In genomic region chr2:137420744-137421143, GRCh38 we compare ENCODE assay signal across 35 cellular contexts.
DNase-seq lines count a peak whose midpoint lies in the region; ATAC-seq and TF ChIP-seq lines count a peak whose summit lies in the region.
"Had no signal": no experiment of that assay in that cellular context is flagged by ENCODE, and none has a peak within 500 bp of the region (broad histone marks: within the 10 kb centered on the region; RNA-seq: fewer than 3 reads in every experiment).

No MANE protein-coding gene starts in this region.

- H3K9me3 Mint-ChIP-seq in MCF 10A (ENCODE audit: unreplicated experiment): peaks cover 7% of the 10 kb centered on the region

- H3K36me3 ChIP-seq in breast epithelium: no peaks in the 10 kb centered on the region
- no peaks in the 10 kb centered on the region for H3K36me3 ChIP-seq in RWPE2 (ENCODE audit: low read depth)
- H3K36me3 ChIP-seq in body of pancreas (replicated peaks in 1 of 2; ENCODE audit: insufficient read depth in 1 of 2, low read depth in 2 of 2): no peaks in the 10 kb centered on the region
- H3K36me3 ChIP-seq in adrenal gland (replicated peaks in 1 of 2): no peaks in the 10 kb centered on the region
- H3K36me3 ChIP-seq: heart right ventricle, left ventricle myocardium inferior, prostate gland, uterus, WERI-Rb-1 had no signal

- H3K27ac ChIP-seq in breast epithelium (no peak overlapping the region), RWPE2 (ENCODE audit: poor library complexity, severe bottlenecking) (no peak overlapping the region), body of pancreas (no peak overlapping the region), adrenal gland (no peak overlapping the region)
- H3K27ac ChIP-seq: foreskin keratinocyte, heart right ventricle, HL-60, left ventricle myocardium inferior, prostate gland, testis, uterus, WERI-Rb-1 had no signal

- H3K4me3 ChIP-seq in breast epithelium: no peak overlapping the region
- no peak overlapping the region for H3K4me3 ChIP-seq in RWPE2 (ENCODE audit: severe bottlenecking)
- H3K4me3 ChIP-seq in body of pancreas: no peak overlapping the region
- H3K4me3 ChIP-seq in adrenal gland: no peak overlapping the region
- H3K4me3 ChIP-seq: heart right ventricle, left ventricle myocardium inferior, prostate gland, testis, uterus had no signal

- no TSS peak for BruUV-seq in MCF 10A (replicated peaks; lab: Mats Ljungman, UMichigan)

- ATAC-seq in RWPE2 (ENCODE audit: low read depth): peak; percentile 54; the same call in 1 of the 3 replicates
- ATAC-seq in body of pancreas: no peak
- no peak for ATAC-seq in HG02763 (IDR thresholded peaks at IDR 0.05; ENCODE audit: unreplicated experiment)
- ATAC-seq: activated CD8-positive, alpha-beta memory T cell treated with anti-CD3 and anti-CD28 coated beads, Interleukin-2, amount 10 ng/mL, durations not matched to agents 7 days and 5 days; activated T-cell treated with anti-CD3 and anti-CD28 coated beads, Interleukin-2, amount 50 U/mL, for 72 hours; effector memory CD8-positive, alpha-beta T cell; esophagus mucosa; foreskin keratinocyte; heart right ventricle; stimulated activated naive CD8-positive, alpha-beta T cell treated with anti-CD3 and anti-CD28 coated beads, Interleukin-15, Interleukin-2, amounts not matched to agents 100 U/mL and 50 U/mL, for 24 hours had no signal

- H3K4me1 Mint-ChIP-seq in MCF 10A (ENCODE audit: insufficient read depth, unreplicated experiment): peaks cover 30% of the 10 kb centered on the region
- H3K4me1 Mint-ChIP-seq: activated CD8-positive, alpha-beta memory T cell treated with anti-CD3 and anti-CD28 coated beads, Interleukin-2, amount 10 ng/mL, durations not matched to agents 7 days and 5 days; naive B cell had no signal

- intact Hi-C loops in MCF 10A (cut with micrococcal nuclease): no loop called here
- intact Hi-C loops in breast epithelium (cut with DNase I; ENCODE audit: low total_unique reads): no loop called here
- intact Hi-C loops in body of pancreas (cut with DNase I): no loop called here
- intact Hi-C loops in adrenal gland (cut with DNase I): no loop called here

- DNase-seq in MCF 10A (ENCODE audit: unreplicated experiment) (peak; percentile 16), breast epithelium (ENCODE audit: low spot score in 2 of 2) (no peak), RWPE2 (ENCODE audit: low spot score) (no peak), iPS DF 4.7 (ENCODE audit: extremely low read depth, low spot score) (peak; percentile 9), body of pancreas (no peak), adrenal gland (no peak)
- DNase-seq in activated CD4-positive, alpha-beta T cell treated with anti-CD3 and anti-CD28 coated beads, Interleukin-2, amount 50 U/mL, for 1 hour: no peak
- DNase-seq: 8988T; activated CD8-positive, alpha-beta memory T cell treated with anti-CD3 and anti-CD28 coated beads, Interleukin-2, amount 10 ng/mL, durations not matched to agents 7 days and 5 days; activated naive CD4-positive, alpha-beta T cell treated with anti-CD3 and anti-CD28 coated beads for 36 hours; activated T-cell treated with anti-CD3 and anti-CD28 coated beads, Interleukin-2, amount 50 U/mL, for 72 hours; AML-193; amniotic stem cell; CD4-positive, alpha-beta T cell; cortex of kidney; DMS153; effector memory CD8-positive, alpha-beta T cell; heart right ventricle; HFFc6; left ventricle myocardium inferior; naive B cell; NCI-H1092; NCI-H1694 treated with DMSO at 0.1 percent for 48 hours; nucleus accumbens; Right ventricle myocardium superior; stimulated activated naive CD8-positive, alpha-beta T cell treated with anti-CD3 and anti-CD28 coated beads, Interleukin-15, Interleukin-2, amounts not matched to agents 100 U/mL and 50 U/mL, for 24 hours; T1000; testis; uterus; WERI-Rb-1 had no signal

- CTCF ChIA-PET in MCF 10A (lab: Yijun Ruan, JAX): interaction anchor here (0.6 kb wide), 1 partner anchor 22 kb away, joined by 4 read pairs; no protein-coding TSS in a partner anchor

- H3K27me3 Mint-ChIP-seq in MCF 10A (ENCODE audit: insufficient read depth, unreplicated experiment): no peaks in the 10 kb centered on the region
- H3K27me3 Mint-ChIP-seq: activated CD8-positive, alpha-beta memory T cell treated with anti-CD3 and anti-CD28 coated beads, Interleukin-2, amount 10 ng/mL, durations not matched to agents 7 days and 5 days; CD4-positive, alpha-beta T cell; effector memory CD8-positive, alpha-beta T cell; naive B cell had no signal

- POLR2A ChIA-PET in MCF 10A (lab: Yijun Ruan, JAX): no interaction called here

- H3K4me1 ChIP-seq in breast epithelium (no peaks in the 10 kb centered on the region), RWPE2 (ENCODE audit: insufficient read depth, poor library complexity, severe bottlenecking) (no peaks in the 10 kb centered on the region), body of pancreas (no peaks in the 10 kb centered on the region), adrenal gland (replicated peaks in 1 of 2) (no peaks in the 10 kb centered on the region)
- H3K4me1 ChIP-seq: foreskin keratinocyte, heart right ventricle, left ventricle myocardium inferior, prostate gland, testis, uterus had no signal

- H3K27ac Mint-ChIP-seq in MCF 10A (ENCODE audit: low read depth, unreplicated experiment): no peak overlapping the region
- H3K27ac Mint-ChIP-seq: activated CD8-positive, alpha-beta memory T cell treated with anti-CD3 and anti-CD28 coated beads, Interleukin-2, amount 10 ng/mL, durations not matched to agents 7 days and 5 days; activated naive CD4-positive, alpha-beta T cell treated with anti-CD3 and anti-CD28 coated beads for 36 hours; activated T-cell treated with anti-CD3 and anti-CD28 coated beads, Interleukin-2, amount 50 U/mL, for 72 hours; CD4-positive, alpha-beta T cell; effector memory CD8-positive, alpha-beta T cell; HFFc6 had no signal

- 39 to 53% methylated on average over 3 of the region's 3 CpGs for WGBS in body of pancreas, 2 donors
- WGBS in adrenal gland, 4 donors: 34 to 47% (median 42%) methylated on average over 3 of the region's 3 CpGs

- no peak overlapping the region for H3K4me3 Mint-ChIP-seq in MCF 10A (ENCODE audit: unreplicated experiment)
- H3K4me3 Mint-ChIP-seq: activated CD8-positive, alpha-beta memory T cell treated with anti-CD3 and anti-CD28 coated beads, Interleukin-2, amount 10 ng/mL, durations not matched to agents 7 days and 5 days; activated naive CD4-positive, alpha-beta T cell treated with anti-CD3 and anti-CD28 coated beads for 36 hours; activated T-cell treated with anti-CD3 and anti-CD28 coated beads, Interleukin-2, amount 50 U/mL, for 72 hours; CD4-positive, alpha-beta T cell; effector memory CD8-positive, alpha-beta T cell; HFFc6; naive B cell had no signal

- H3K36me3 Mint-ChIP-seq in MCF 10A (ENCODE audit: insufficient read depth, unreplicated experiment): no peaks in the 10 kb centered on the region
- H3K36me3 Mint-ChIP-seq: activated CD8-positive, alpha-beta memory T cell treated with anti-CD3 and anti-CD28 coated beads, Interleukin-2, amount 10 ng/mL, durations not matched to agents 7 days and 5 days; naive B cell had no signal

- TF ChIP-seq POLR2A in breast epithelium (IDR thresholded peaks at IDR 0.05) (no peak), body of pancreas (IDR thresholded peaks at IDR 0.05) (no peak), adrenal gland (IDR thresholded peaks at IDR 0.05) (no peak)

- TF ChIP-seq CTCF in MCF 10A (IDR thresholded peaks at IDR 0.05; ENCODE audit: unreplicated experiment) (no peak), breast epithelium (IDR thresholded peaks at IDR 0.05) (no peak), RWPE2 (IDR thresholded peaks at IDR 0.05; ENCODE audit: poor library complexity, severe bottlenecking) (no peak), body of pancreas (IDR thresholded peaks at IDR 0.05) (no peak), adrenal gland (IDR thresholded peaks at IDR 0.05) (no peak)

- H3K27me3 ChIP-seq in breast epithelium (no peaks in the 10 kb centered on the region), RWPE2 (ENCODE audit: insufficient read depth, poor library complexity, severe bottlenecking) (no peaks in the 10 kb centered on the region), body of pancreas (no peaks in the 10 kb centered on the region), adrenal gland (no peaks in the 10 kb centered on the region)
- H3K27me3 ChIP-seq: foreskin keratinocyte, heart right ventricle, testis, uterus had no signal

- no peaks in the 10 kb centered on the region for H3K9me3 ChIP-seq in breast epithelium
- no peaks in the 10 kb centered on the region for H3K9me3 ChIP-seq in RWPE2 (ENCODE audit: severe bottlenecking)
- H3K9me3 ChIP-seq in body of pancreas: no peaks in the 10 kb centered on the region
- H3K9me3 ChIP-seq in adrenal gland (replicated peaks in 1 of 3): no peaks in the 10 kb centered on the region
- H3K9me3 ChIP-seq: prostate gland, testis, uterus had no signal

Comparison
In these comparisons a context has a peak if more than half of its experiments do, and no peak if none do; other contexts are left out.
1. DNase-seq: peak in MCF 10A (single experiment) and iPS DF 4.7 (single experiment); none in breast epithelium (0 of 2), RWPE2 (single experiment), body of pancreas (0 of 4), activated CD4-positive, alpha-beta T cell treated with anti-CD3 and anti-CD28 coated beads, Interleukin-2, amount 50 U/mL, for 1 hour (single experiment) and adrenal gland (0 of 7).